11 cellular contexts compared by ENCODE assay signal in the genomic region with DNA sequence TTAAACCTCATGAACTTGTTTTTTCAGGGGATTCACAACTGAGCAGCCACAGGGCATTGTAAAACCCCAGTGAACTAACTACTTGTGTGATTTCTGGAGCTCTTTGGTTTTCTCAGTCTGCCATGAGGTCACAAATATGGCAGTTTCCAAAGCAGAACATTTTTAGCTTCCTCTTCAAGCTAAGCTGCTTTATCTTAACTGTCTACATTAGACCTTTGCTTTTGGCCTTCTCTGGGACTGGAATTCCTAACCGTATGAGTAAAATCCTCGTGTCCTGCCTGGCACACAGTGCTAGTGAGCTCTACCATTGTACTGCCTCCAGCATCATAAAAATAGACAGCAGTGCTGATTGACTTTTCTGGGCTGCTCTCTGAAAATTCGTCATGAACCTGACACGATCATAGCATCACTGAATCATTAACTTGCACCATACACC. TPM values are rescaled to one million over a fixed set of nuclear protein-coding genes. Genes with fewer than 3 reads are reported as not detected.
A peak's percentile ranks its signal among the peaks of the same experiment; 100 is the strongest.
DNase-seq lines count a peak whose midpoint lies in the region; ATAC-seq and TF ChIP-seq lines count a peak whose summit lies in the region.
"Had no signal": no experiment of that assay in that cellular context is flagged by ENCODE, and none has a peak within 500 bp of the region (broad histone marks: within the 10 kb centered on the region; RNA-seq: fewer than 3 reads in every experiment).

No MANE protein-coding gene starts in this region.

- no peak overlapping the region for H2AK5ac ChIP-seq in mesendoderm (ENCODE audit: low read length)

- no peak overlapping the region for H4K8ac ChIP-seq in mesendoderm (ENCODE audit: low read depth, low read length)

- no peak overlapping the region for H3K23ac ChIP-seq in mesendoderm (ENCODE audit: low read length)

- H2BK15ac ChIP-seq in mesendoderm (replicated peaks; ENCODE audit: low read depth) = no peak overlapping the region

- no peak overlapping the region for H2BK5ac ChIP-seq in mesendoderm (ENCODE audit: low read length)

- no peak overlapping the region for H3K56ac ChIP-seq in mesendoderm (ENCODE audit: low read length)

- TF ChIP-seq POLR2A in body of pancreas (IDR thresholded peaks at IDR 0.05) = no peak

- H3K4me3 ChIP-seq in body of pancreas (no peak overlapping the region), muscle layer of colon (ENCODE audit: low read depth in 1 of 2, low read length in 2 of 2) (peak overlapping the region in 1 of 2 donors; percentile 15), mesendoderm (ENCODE audit: low read length) (no peak overlapping the region)
- H3K4me3 ChIP-seq: BLaER1 had no signal

- ATAC-seq in HG02759 (IDR thresholded peaks at IDR 0.05; ENCODE audit: unreplicated experiment) (peak; percentile 73), body of pancreas (peak; percentile 40)

- no peak overlapping the region for H3K4me2 ChIP-seq in mesendoderm (ENCODE audit: low read length)
- H3K4me2 ChIP-seq: BLaER1 had no signal

- no peaks in the 10 kb centered on the region for H3K9me3 Mint-ChIP-seq in activated CD4-positive, alpha-beta T cell treated with anti-CD3 and anti-CD28 coated beads, Interleukin-2, amount 10 ng/mL, durations not matched to agents 7 days and 5 days
- H3K9me3 Mint-ChIP-seq: memory B cell had no signal

- H3K36me3 ChIP-seq in body of pancreas (replicated peaks in 1 of 2; ENCODE audit: insufficient read depth in 1 of 2, low read depth in 2 of 2) (no peaks in the 10 kb centered on the region), muscle layer of colon (ENCODE audit: insufficient read depth, low read length) (no peaks in the 10 kb centered on the region), mesendoderm (ENCODE audit: control insufficient read depth, insufficient read depth, low read length) (no peaks in the 10 kb centered on the region)
- H3K36me3 ChIP-seq: BLaER1 had no signal

- H3K4me1 Mint-ChIP-seq in activated CD4-positive, alpha-beta T cell treated with anti-CD3 and anti-CD28 coated beads, Interleukin-2, amount 10 ng/mL, durations not matched to agents 7 days and 5 days = peaks cover 5% of the 10 kb centered on the region

- no peaks in the 10 kb centered on the region for H3K79me2 ChIP-seq in mesendoderm (ENCODE audit: control insufficient read depth, insufficient read depth, low read length)

- H3K36me3 Mint-ChIP-seq in activated CD4-positive, alpha-beta T cell treated with anti-CD3 and anti-CD28 coated beads, Interleukin-2, amount 10 ng/mL, durations not matched to agents 7 days and 5 days (ENCODE audit: low read depth) = peaks cover 3% of the 10 kb centered on the region

- no peak overlapping the region for H3K18ac ChIP-seq in mesendoderm (ENCODE audit: low read length)

- H3K9me3 ChIP-seq in body of pancreas = no peaks in the 10 kb centered on the region
- H3K9me3 ChIP-seq in muscle layer of colon (ENCODE audit: low read length) = no peaks in the 10 kb centered on the region
- H3K9me3 ChIP-seq: BLaER1 had no signal

- CTCF ChIA-PET in activated CD4-positive, alpha-beta T cell treated with anti-CD3 and anti-CD28 coated beads, Interleukin-2, amount 10 ng/mL, durations not matched to agents 7 days and 5 days (lab: Charles Lee) = no interaction called here

- no peak overlapping the region for H2BK120ac ChIP-seq in mesendoderm (ENCODE audit: low read depth, low read length)

- no peak overlapping the region for H3K4me3 Mint-ChIP-seq in activated CD4-positive, alpha-beta T cell treated with anti-CD3 and anti-CD28 coated beads, Interleukin-2, amount 10 ng/mL, durations not matched to agents 7 days and 5 days
- H3K4me3 Mint-ChIP-seq: memory B cell had no signal

- no peaks in the 10 kb centered on the region for H3K27me3 Mint-ChIP-seq in activated CD4-positive, alpha-beta T cell treated with anti-CD3 and anti-CD28 coated beads, Interleukin-2, amount 10 ng/mL, durations not matched to agents 7 days and 5 days
- H3K27me3 Mint-ChIP-seq: memory B cell had no signal

- H3K4me1 ChIP-seq in body of pancreas = no peaks in the 10 kb centered on the region
- peaks cover 60% of the 10 kb centered on the region for H3K4me1 ChIP-seq in muscle layer of colon (ENCODE audit: insufficient read depth, low read length)
- H3K4me1 ChIP-seq in mesendoderm (ENCODE audit: control insufficient read depth, low read depth, low read length) = no peaks in the 10 kb centered on the region

- peaks cover 1% of the 10 kb centered on the region for H3K79me1 ChIP-seq in mesendoderm (ENCODE audit: low read length)

- H3K27me3 ChIP-seq in body of pancreas = no peaks in the 10 kb centered on the region
- H3K27me3 ChIP-seq in muscle layer of colon (ENCODE audit: control insufficient read depth in 1 of 2, insufficient read depth in 2 of 2, low read length in 2 of 2) = no peaks in the 10 kb centered on the region
- H3K27me3 ChIP-seq in mesendoderm (ENCODE audit: insufficient read depth, low read length, poor library complexity) = no peaks in the 10 kb centered on the region
- H3K27me3 ChIP-seq: BLaER1 had no signal

- H4K5ac ChIP-seq in mesendoderm (ENCODE audit: low read length) = no peak overlapping the region

- TF ChIP-seq CTCF in AG09319 (IDR thresholded peaks at IDR 0.05; ENCODE audit: low read depth, low read length) (no peak), body of pancreas (IDR thresholded peaks at IDR 0.05) (no peak), GM10266 (IDR thresholded peaks at IDR 0.05; ENCODE audit: control insufficient read depth, insufficient read depth, low read depth, missing control alignments) (no peak)

- H3K4ac ChIP-seq in mesendoderm (ENCODE audit: low read depth, low read length) = no peak overlapping the region

- peak; percentile 22 for DNase-seq in AG09319 (ENCODE audit: extremely low read depth, low read depth)
- DNase-seq in body of pancreas = no peak
- no peak for DNase-seq in activated CD4-positive, alpha-beta T cell treated with anti-CD3 and anti-CD28 coated beads, Interleukin-2, amount 10 ng/mL, durations not matched to agents 7 days and 5 days
- DNase-seq in GM10266 (ENCODE audit: extremely low spot score) = no peak
- DNase-seq in RPMI8226 = no peak
- no peak for DNase-seq in mesendoderm
- DNase-seq: NCI-H1436 had no signal

- H3K27ac Mint-ChIP-seq in activated CD4-positive, alpha-beta T cell treated with anti-CD3 and anti-CD28 coated beads, Interleukin-2, amount 10 ng/mL, durations not matched to agents 7 days and 5 days = no peak overlapping the region
- H3K27ac Mint-ChIP-seq: memory B cell had no signal

- H3K27ac ChIP-seq in body of pancreas = no peak overlapping the region
- peak overlapping the region; percentile 64 for H3K27ac ChIP-seq in muscle layer of colon (ENCODE audit: low read depth, low read length)
- no peak overlapping the region for H3K27ac ChIP-seq in mesendoderm (ENCODE audit: low read depth, low read length)
- H3K27ac ChIP-seq: BLaER1 had no signal

- 67 to 72% methylated on average over 4 of the region's 4 CpGs for WGBS in body of pancreas, 2 donors
- WGBS in mesendoderm (ENCODE audit: extremely low coverage, insufficient coverage, low lambda C conversion rate) = no CpG with 5 or more reads among the region's 4 CpGs

- POLR2A ChIA-PET in activated CD4-positive, alpha-beta T cell treated with anti-CD3 and anti-CD28 coated beads, Interleukin-2, amount 10 ng/mL, durations not matched to agents 7 days and 5 days (lab: Charles Lee) = no interaction called here

- H3K9ac ChIP-seq in muscle layer of colon (ENCODE audit: low read length) = no peak overlapping the region
- no peak overlapping the region for H3K9ac ChIP-seq in mesendoderm (ENCODE audit: low read length)
- H3K9ac ChIP-seq: BLaER1 had no signal

- intact Hi-C loops in body of pancreas (cut with DNase I) = no loop called here

RNA-seq across cellular contexts. Expression of a gene that starts 22.1 kb away (rescaled TPM):
- total RNA-seq in body of pancreas = 10 to 100 TPM in 1 of 2 donors, 1 to 10 TPM in 1; 6.2 to 14.5 TPM
- total RNA-seq in activated CD4-positive, alpha-beta T cell treated with anti-CD3 and anti-CD28 coated beads, Interleukin-2, amount 10 ng/mL, durations not matched to agents 7 days and 5 days = 10 to 100 TPM; 12.5 to 13.3 TPM
- 11.5 TPM for polyA plus RNA-seq in mesendoderm (2013, experiment 1 of 2)
- 7.9 TPM for polyA plus RNA-seq in mesendoderm (2013, experiment 2 of 2)
